In genomic region chr6:4521070-4521469, GRCh38 we compare ENCODE assay signal across 17 cellular contexts.
DNase-seq lines count a peak whose midpoint lies in the region; ATAC-seq, FAIRE-seq and TF ChIP-seq lines count a peak whose summit lies in the region.
"Had no signal": no experiment of that assay in that cellular context is flagged by ENCODE, and none has a peak within 500 bp of the region (broad histone marks: within the 10 kb centered on the region; RNA-seq: fewer than 3 reads in every experiment).

No MANE protein-coding gene starts in this region.

- no peak for DNase-seq in H1 (ENCODE audit: low read depth in 1 of 2, low spot score in 2 of 2)
- no peak for DNase-seq in neural progenitor cell (ENCODE audit: low spot score)
- no peak for DNase-seq in CD1c-positive myeloid dendritic cell (ENCODE audit: extremely low spot score)
- no peak for DNase-seq in activated naive CD4-positive, alpha-beta T cell treated with anti-CD3 and anti-CD28 coated beads, Interleukin-2, amount 50 U/mL, for 72 hours (ENCODE audit: low spot score in 2 of 2)
- DNase-seq: ACHN; Calu3; CD4-positive, alpha-beta T cell; DMS79 had no signal

- H3K23ac ChIP-seq in H1 (ENCODE audit: insufficient read length): no peak overlapping the region

- no peak overlapping the region for H3K14ac ChIP-seq in H1 (ENCODE audit: insufficient read length)

- H4K8ac ChIP-seq in H1 (ENCODE audit: extremely low read depth, insufficient read depth, low read length): no peak overlapping the region

- no peak overlapping the region for H2BK15ac ChIP-seq in H1 (ENCODE audit: low read length)

- no peaks in the 10 kb centered on the region for H3F3A ChIP-seq in neural progenitor cell (ENCODE audit: low read depth)

- no peaks in the 10 kb centered on the region for H3K27me3 Mint-ChIP-seq in neural progenitor cell (ENCODE audit: insufficient read depth, low read depth)

- no peak for TF ChIP-seq EP300 in H1 (IDR thresholded peaks at IDR 0.05; ENCODE audit: borderline replicate concordance in 1 of 2, low read depth in 2 of 2, low read length in 2 of 2)

- H2BK120ac ChIP-seq in H1 (replicated peaks; ENCODE audit: low read depth, low read length): no peak overlapping the region

- H3K4me1 Mint-ChIP-seq in neural progenitor cell: no peaks in the 10 kb centered on the region

- H3K4me3 Mint-ChIP-seq in neural progenitor cell: no peak overlapping the region
- H3K4me3 Mint-ChIP-seq: CD4-positive, alpha-beta T cell had no signal

- H2AFZ ChIP-seq in H1 (ENCODE audit: low read length) (peak overlapping the region; percentile 58; the same call in 1 of the 2 replicates), neural progenitor cell (replicated peaks) (peak overlapping the region; percentile 61)

- no peak overlapping the region for H3K4me3 ChIP-seq in HEK293 (ENCODE audit: low read depth, low read length)
- H3K4me3 ChIP-seq in H1 (ENCODE audit: extremely low read depth in 1 of 4, insufficient read depth in 2 of 4, low read depth in 3 of 4, low read length in 4 of 4): no peak overlapping the region
- H3K4me3 ChIP-seq in neural progenitor cell: no peak overlapping the region
- H3K4me3 ChIP-seq: BLaER1 treated with 17β-estradiol and CSF1 and Interleukin-3, amounts not matched to agents 10 nM and 100 nM; GM12878 had no signal

- H2BK12ac ChIP-seq in H1 (ENCODE audit: low read depth, low read length): no peak overlapping the region

- H3K4me2 ChIP-seq in H1 (ENCODE audit: insufficient read depth in 1 of 2, low read depth in 2 of 2, low read length in 2 of 2) (no peak overlapping the region), neural progenitor cell (no peak overlapping the region)
- H3K4me2 ChIP-seq: BLaER1 treated with 17β-estradiol and CSF1 and Interleukin-3, amounts not matched to agents 10 nM and 100 nM had no signal

- H3K9me3 Mint-ChIP-seq in neural progenitor cell: no peaks in the 10 kb centered on the region
- peaks cover 0 to 13% of the 10 kb centered on the region in 2 donors for H3K9me3 Mint-ChIP-seq in activated naive CD4-positive, alpha-beta T cell treated with anti-CD3 and anti-CD28 coated beads, Interleukin-2, amount 50 U/mL, for 72 hours
- H3K9me3 Mint-ChIP-seq: CD4-positive, alpha-beta T cell had no signal

- POLR2A ChIA-PET in HEK293 (lab: Yijun Ruan, JAX): no interaction called here
- POLR2A ChIA-PET in H1 (lab: Charles Lee; ENCODE audit: partially characterized antibody): no interaction called here

- no peak for FAIRE-seq in H1 (lab: Jason Lieb, UNC)
- FAIRE-seq: GM12878, GM18507, GM19239 had no signal

- no peaks in the 10 kb centered on the region for H3K79me2 ChIP-seq in H1 (ENCODE audit: control insufficient read depth in 1 of 2, insufficient read depth in 2 of 2, low read length in 2 of 2)
- no peaks in the 10 kb centered on the region for H3K79me2 ChIP-seq in neural progenitor cell (ENCODE audit: low read depth)

- no peak overlapping the region for H3K4ac ChIP-seq in H1 (replicated peaks; ENCODE audit: insufficient read length, low read depth, low read length)

- H3K27ac ChIP-seq in HEK293 (ENCODE audit: extremely low read depth, low read depth, low read length) (no peak overlapping the region), H1 (ENCODE audit: low read depth, low read length) (no peak overlapping the region), neural progenitor cell (no peak overlapping the region)
- H3K27ac ChIP-seq: BLaER1 treated with 17β-estradiol and CSF1 and Interleukin-3, amounts not matched to agents 10 nM and 100 nM; HL-60 had no signal

- TF ChIP-seq CTCF in HEK293 (tag by site-specific recombination; IDR thresholded peaks at IDR 0.05) (no peak), H1 (IDR thresholded peaks at IDR 0.05; ENCODE audit: control extremely low read depth in 1 of 3, insufficient read depth in 1 of 3, low read depth in 1 of 3, low read length in 3 of 3) (no peak), neural progenitor cell (IDR thresholded peaks at IDR 0.05) (no peak)

- no peak overlapping the region for H4K5ac ChIP-seq in H1 (ENCODE audit: insufficient read length, low read depth, low read length)

- H3K27ac Mint-ChIP-seq in neural progenitor cell: no peak overlapping the region
- no peak overlapping the region for H3K27ac Mint-ChIP-seq in activated naive CD4-positive, alpha-beta T cell treated with anti-CD3 and anti-CD28 coated beads, Interleukin-2, amount 50 U/mL, for 72 hours
- H3K27ac Mint-ChIP-seq: CD4-positive, alpha-beta T cell had no signal

- H3K23me2 ChIP-seq in H1 (ENCODE audit: low read depth, low read length): no peaks in the 10 kb centered on the region

- H3K56ac ChIP-seq in H1 (replicated peaks; ENCODE audit: insufficient read length, low read depth, low read length): no peak overlapping the region

- H3K9ac ChIP-seq in H1 (replicated peaks in 1 of 4; ENCODE audit: extremely low read depth in 1 of 4, low read depth in 3 of 4, low read length in 3 of 4) (no peak overlapping the region), neural progenitor cell (no peak overlapping the region)
- H3K9ac ChIP-seq: BLaER1 treated with 17β-estradiol and CSF1 and Interleukin-3, amounts not matched to agents 10 nM and 100 nM had no signal

- H3K4me1 ChIP-seq in HEK293 (ENCODE audit: control insufficient read depth, insufficient read depth, low read length) (no peaks in the 10 kb centered on the region), H1 (replicated peaks in 1 of 4; ENCODE audit: control insufficient read depth in 3 of 4, insufficient read depth in 4 of 4, low read length in 3 of 4) (no peaks in the 10 kb centered on the region), neural progenitor cell (no peaks in the 10 kb centered on the region)
- H3K4me1 ChIP-seq: BLaER1 treated with 17β-estradiol and CSF1 and Interleukin-3, amounts not matched to agents 10 nM and 100 nM had no signal

- no peak overlapping the region for H4K91ac ChIP-seq in H1 (replicated peaks; ENCODE audit: insufficient read length, low read length)

- 69% methylated on average over 6 of the region's 6 CpGs; no CpG with 5 or more reads in 1 of the 2 experiments for WGBS in H1 (ENCODE audit: extremely low coverage in 1 of 2, insufficient coverage in 1 of 2, insufficient read length in 1 of 2, insufficient replicate concordance in 2 of 2, low coverage in 1 of 2, low lambda C conversion rate in 2 of 2, missing lambda C conversion rate in 1 of 2), 2 experiments

- H3K36me3 Mint-ChIP-seq in neural progenitor cell: no peaks in the 10 kb centered on the region
- H3K36me3 Mint-ChIP-seq in activated naive CD4-positive, alpha-beta T cell treated with anti-CD3 and anti-CD28 coated beads, Interleukin-2, amount 50 U/mL, for 72 hours: no peaks in the 10 kb centered on the region

- no peak for ATAC-seq in GM18909 (IDR thresholded peaks at IDR 0.05; ENCODE audit: poor library complexity, unreplicated experiment)
- no peak for ATAC-seq in GM18867 (IDR thresholded peaks at IDR 0.05; ENCODE audit: unreplicated experiment)
- no peak for ATAC-seq in activated naive CD4-positive, alpha-beta T cell treated with anti-CD3 and anti-CD28 coated beads, Interleukin-2, amount 50 U/mL, for 72 hours
- ATAC-seq: GM12878, HCT116 had no signal

- no peak overlapping the region for H3K18ac ChIP-seq in H1 (ENCODE audit: extremely low read depth, low read length)

- H2BK5ac ChIP-seq in H1 (ENCODE audit: low read depth, low read length): no peak overlapping the region

- no peak overlapping the region for H2AK5ac ChIP-seq in H1 (ENCODE audit: low read depth, low read length)

- H3K36me3 ChIP-seq in HEK293 (ENCODE audit: control insufficient read depth in 2 of 2, insufficient read depth in 1 of 2, low read length in 2 of 2): no peaks in the 10 kb centered on the region
- no peaks in the 10 kb centered on the region for H3K36me3 ChIP-seq in H1 (ENCODE audit: control insufficient read depth in 2 of 4, insufficient read depth in 4 of 4, low read length in 3 of 4)
- no peaks in the 10 kb centered on the region for H3K36me3 ChIP-seq in neural progenitor cell
- H3K36me3 ChIP-seq: BLaER1 treated with 17β-estradiol and CSF1 and Interleukin-3, amounts not matched to agents 10 nM and 100 nM had no signal

- no peak for TF ChIP-seq RAD21 in H1 (IDR thresholded peaks at IDR 0.05 in 1 of 2, conservative IDR thresholded peaks at IDR 0.05 in 1 of 2; ENCODE audit: low read depth in 2 of 2, low read length in 2 of 2)

- no peak for TF ChIP-seq POLR2A in H1 (IDR thresholded peaks at IDR 0.05; ENCODE audit: control extremely low read depth in 1 of 2, low read depth in 2 of 2, low read length in 2 of 2)

- H2BK20ac ChIP-seq in H1 (ENCODE audit: low read length): no peak overlapping the region

- H3K79me1 ChIP-seq in H1 (ENCODE audit: low read depth, low read length): no peaks in the 10 kb centered on the region

- H4K20me1 ChIP-seq in H1 (replicated peaks in 1 of 2; ENCODE audit: control insufficient read depth in 1 of 2, insufficient read depth in 2 of 2, low read length in 2 of 2) (no peaks in the 10 kb centered on the region), neural progenitor cell (ENCODE audit: low read depth) (no peaks in the 10 kb centered on the region)
- H4K20me1 ChIP-seq: BLaER1 treated with 17β-estradiol and CSF1 and Interleukin-3, amounts not matched to agents 10 nM and 100 nM had no signal

- CTCF ChIA-PET in HEK293 (lab: Yijun Ruan, JAX) (no interaction called here), H1 (lab: Charles Lee; ENCODE audit: partially characterized antibody) (interaction anchor here (0.9 kb wide), 1 partner anchor 33 kb away, joined by 4 read pairs; no protein-coding TSS in a partner anchor)

- no peaks in the 10 kb centered on the region for H3K27me3 ChIP-seq in H1 (replicated peaks in 1 of 4; ENCODE audit: control insufficient read depth in 3 of 4, extremely low read depth in 1 of 4, insufficient read depth in 3 of 4, low read length in 3 of 4)
- no peaks in the 10 kb centered on the region for H3K27me3 ChIP-seq in neural progenitor cell
- H3K27me3 ChIP-seq: BLaER1 treated with 17β-estradiol and CSF1 and Interleukin-3, amounts not matched to agents 10 nM and 100 nM had no signal

- H3K9me3 ChIP-seq in HEK293 (ENCODE audit: control insufficient read depth, insufficient read depth, low read depth, low read length): no peaks in the 10 kb centered on the region
- no peaks in the 10 kb centered on the region for H3K9me3 ChIP-seq in H1 (ENCODE audit: insufficient read depth in 2 of 2, low read depth in 1 of 2, low read length in 1 of 2)
- H3K9me3 ChIP-seq in neural progenitor cell (ENCODE audit: low read depth): no peaks in the 10 kb centered on the region
- H3K9me3 ChIP-seq: BLaER1 treated with 17β-estradiol and CSF1 and Interleukin-3, amounts not matched to agents 10 nM and 100 nM had no signal

TF ChIP-seq in HEK293, 187 proteins besides CTCF, POLR2A, EP300 and RAD21 (continues in another document):
- no peak for TF ChIP-seq ZNF274 (IDR thresholded peaks at IDR 0.05; ENCODE audit: low read length)
- TF ChIP-seq ZNF274 (tag by site-specific recombination; IDR thresholded peaks at IDR 0.05; ENCODE audit: borderline replicate concordance): no peak
- no peak for TF ChIP-seq ZNF10 (tag by site-specific recombination; IDR thresholded peaks at IDR 0.05)

TF ChIP-seq in H1, 55 proteins besides CTCF, POLR2A, EP300 and RAD21 (continues in another document):
- no peak for TF ChIP-seq BACH1 (IDR thresholded peaks at IDR 0.05; ENCODE audit: low read length)
- no peak for TF ChIP-seq PHF8 (conservative IDR thresholded peaks at IDR 0.05; ENCODE audit: low read depth, low read length)
- no peak for TF ChIP-seq POU5F1 (IDR thresholded peaks at IDR 0.05; ENCODE audit: low read depth, low read length)
